ENCODE assay signal across 1 cellular context in the genomic region with DNA sequence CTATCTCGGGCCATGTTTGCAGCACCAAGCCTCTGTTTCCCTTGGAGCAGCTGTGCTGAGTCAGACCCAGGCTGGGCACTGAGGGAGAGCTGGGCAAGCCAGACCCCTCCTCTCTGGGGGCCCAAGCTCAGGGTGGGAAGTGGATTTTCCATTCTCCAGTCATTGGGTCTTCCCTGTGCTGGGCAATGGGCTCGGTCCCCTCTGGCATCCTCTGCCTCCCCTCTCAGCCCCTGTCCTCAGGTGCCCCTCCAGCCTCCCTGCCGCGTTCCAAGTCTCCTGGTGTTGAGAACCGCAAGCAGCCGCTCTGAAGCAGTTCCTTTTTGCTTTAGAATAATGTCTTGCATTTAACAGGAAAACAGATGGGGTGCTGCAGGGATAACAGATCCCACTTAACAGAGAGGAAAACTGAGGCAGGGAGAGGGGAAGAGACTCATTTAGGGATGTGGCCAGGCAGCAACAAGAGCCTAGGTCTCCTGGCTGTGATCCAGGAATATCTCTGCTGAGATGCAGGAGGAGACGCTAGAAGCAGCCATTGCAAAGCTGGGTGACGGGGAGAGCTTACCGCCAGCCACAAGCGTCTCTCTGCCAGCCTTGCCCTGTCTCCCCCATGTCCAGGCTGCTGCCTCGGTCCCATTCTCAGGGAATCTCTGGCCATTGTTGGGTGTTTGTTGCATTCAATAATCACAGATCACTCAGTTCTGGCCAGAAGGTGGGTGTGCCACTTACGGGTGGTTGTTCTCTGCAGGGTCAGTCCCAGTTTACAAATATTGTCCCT.
TF ChIP-seq lines count a peak whose summit lies in the region.

No MANE protein-coding gene starts in this region.

TF ChIP-seq in endothelial cell of umbilical vein, 7 proteins besides CTCF, POLR2A, EP300 and RAD21:
- no peak for TF ChIP-seq JUN (IDR thresholded peaks at IDR 0.05; ENCODE audit: borderline replicate concordance, insufficient read depth, insufficient read length, low read depth)
- no peak for TF ChIP-seq GATA2 (IDR thresholded peaks at IDR 0.05; ENCODE audit: insufficient read depth, insufficient read length, low read depth, low read length)
- TF ChIP-seq EZH2 (IDR thresholded peaks at IDR 0.05; ENCODE audit: borderline replicate concordance, low read depth, low read length, severe bottlenecking) = no peak
- TF ChIP-seq, protein P1, sequence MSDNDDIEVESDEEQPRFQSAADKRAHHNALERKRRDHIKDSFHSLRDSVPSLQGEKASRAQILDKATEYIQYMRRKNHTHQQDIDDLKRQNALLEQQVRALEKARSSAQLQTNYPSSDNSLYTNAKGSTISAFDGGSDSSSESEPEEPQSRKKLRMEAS (IDR thresholded peaks at IDR 0.05; ENCODE audit: insufficient read depth, insufficient read length) = no peak
- TF ChIP-seq POLR2AphosphoS5 (IDR thresholded peaks at IDR 0.05; ENCODE audit: insufficient read depth, low read depth, low read length) = no peak
